Comparison of ENCODE assay signal across 17 cellular contexts in the genomic region with DNA sequence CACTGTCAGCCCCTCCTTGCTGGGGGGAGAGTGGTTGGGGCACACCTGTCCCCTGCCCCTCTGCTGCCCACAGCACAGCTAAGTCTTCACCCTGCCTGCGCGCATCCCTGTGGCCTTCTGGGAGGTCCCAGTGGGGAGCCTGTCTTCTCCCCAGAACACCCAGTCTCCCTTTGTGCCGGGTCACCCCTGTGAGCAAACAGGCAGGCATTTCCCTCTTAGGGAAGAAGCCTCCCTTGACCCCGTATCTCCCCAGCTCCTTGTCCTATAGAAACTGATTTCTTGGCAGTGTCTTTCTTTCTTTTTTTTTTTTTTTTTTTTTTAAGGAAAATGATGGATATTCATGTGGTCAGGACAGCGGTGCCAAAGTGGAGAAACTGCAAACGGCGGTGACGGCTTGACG.
DNase-seq lines count a peak whose midpoint lies in the region; ATAC-seq and TF ChIP-seq lines count a peak whose summit lies in the region.
"Had no signal": no experiment of that assay in that cellular context is flagged by ENCODE, and none has a peak within 500 bp of the region (broad histone marks: within the 10 kb centered on the region; RNA-seq: fewer than 3 reads in every experiment).

No MANE protein-coding gene starts in this region.

- no peak overlapping the region for H3K4ac ChIP-seq in neuronal stem cell (ENCODE audit: low read length)

- DNase-seq in CD14-positive monocyte (ENCODE audit: low spot score) (peak; percentile 43), EH (ENCODE audit: low read depth) (peak; percentile 14), WTC11 (ENCODE audit: low spot score) (peak; percentile 7), neuronal stem cell (ENCODE audit: low spot score) (no peak), gastrocnemius medialis (no peak), AML-193 (lab: John Stamatoyannopoulos, UW) (no peak), HAP-1 (ENCODE audit: low spot score in 2 of 2) (no peak)
- DNase-seq: DND-41; MV-4-11; NCI-H1436; NCI-H2081 treated with DMSO at 0.1 percent for 48 hours; NCI-H2227 treated with DMSO at 0.1 percent for 48 hours; NCI-H526; NK-92 treated with Interleukin-12 subunit alpha and Interleukin-12 subunit beta, amount 100 ng/mL, for 24 hours had no signal

- H2AK5ac ChIP-seq in neuronal stem cell (ENCODE audit: low read depth, low read length), result no peak overlapping the region

- no peak overlapping the region for H4K91ac ChIP-seq in neuronal stem cell (ENCODE audit: low read depth, low read length, poor library complexity)

- no peak overlapping the region for H2BK120ac ChIP-seq in neuronal stem cell (ENCODE audit: low read depth, low read length)

- H3K4me2 ChIP-seq in neuronal stem cell (ENCODE audit: insufficient read depth, low read length, poor library complexity, severe bottlenecking), result no peak overlapping the region

- H3K4me3 ChIP-seq in neuronal stem cell (ENCODE audit: low read length in 2 of 2) (no peak overlapping the region), gastrocnemius medialis (no peak overlapping the region), HAP-1 (no peak overlapping the region)

- H3K9me3 Mint-ChIP-seq in CD14-positive monocyte (peaks cover 0 to 8% (median 3%) of the 10 kb centered on the region in 7 donors), WTC11 (peaks cover 10% of the 10 kb centered on the region; the same call in 1 of the 2 replicates)
- H3K9me3 Mint-ChIP-seq: CD8-positive, alpha-beta memory T cell had no signal

- no peak overlapping the region for H2BK12ac ChIP-seq in neuronal stem cell (ENCODE audit: low read length)

- peaks cover 2% of the 10 kb centered on the region for H3K79me1 ChIP-seq in neuronal stem cell (ENCODE audit: low read depth, low read length)

- H4K8ac ChIP-seq in neuronal stem cell (ENCODE audit: low read depth, low read length), result no peak overlapping the region

- H3K4me3 Mint-ChIP-seq in CD14-positive monocyte (no peak overlapping the region), WTC11 (no peak overlapping the region)
- H3K4me3 Mint-ChIP-seq: CD8-positive, alpha-beta memory T cell had no signal

- peak overlapping the region; percentile 54 for H3K9ac ChIP-seq in neuronal stem cell (ENCODE audit: low read depth, low read length, poor library complexity)

- H2BK15ac ChIP-seq in neuronal stem cell (ENCODE audit: low read length), result no peak overlapping the region

- H3K27me3 Mint-ChIP-seq in CD14-positive monocyte (ENCODE audit: low read depth in 3 of 3) (no peaks in the 10 kb centered on the region), WTC11 (ENCODE audit: low read depth) (no peaks in the 10 kb centered on the region)
- H3K27me3 Mint-ChIP-seq: CD8-positive, alpha-beta memory T cell had no signal

- no peak overlapping the region for H3K23ac ChIP-seq in neuronal stem cell (ENCODE audit: low read depth, low read length, poor library complexity)

- POLR2A ChIA-PET in WTC11 (lab: Charles Lee), result interaction anchor here (0.6 kb wide), 1 partner anchor 98 kb away, joined by 3 read pairs; no protein-coding TSS in a partner anchor

- no peak overlapping the region for H2BK5ac ChIP-seq in neuronal stem cell (ENCODE audit: low read length)

- H3K27me3 ChIP-seq in neuronal stem cell (ENCODE audit: control insufficient read depth in 3 of 3, insufficient read depth in 3 of 3, low read depth in 1 of 3, low read length in 3 of 3) (no peaks in the 10 kb centered on the region), gastrocnemius medialis (no peaks in the 10 kb centered on the region), HAP-1 (ENCODE audit: low read depth) (no peaks in the 10 kb centered on the region)

- no CpG with 5 or more reads among the region's 9 CpGs for WGBS in neuronal stem cell (ENCODE audit: extremely low coverage in 2 of 2, insufficient read length in 2 of 2, insufficient replicate concordance in 1 of 2), 2 donors

- CTCF ChIA-PET in WTC11 (lab: Charles Lee), result interaction anchor here (0.6 kb wide), 1 partner anchor 191 kb away, joined by 3 read pairs; no protein-coding TSS in a partner anchor

- H3K9me3 ChIP-seq in neuronal stem cell (replicated peaks in 1 of 2; ENCODE audit: control insufficient read depth in 2 of 2, insufficient read depth in 1 of 2, low read depth in 1 of 2, low read length in 2 of 2) (no peaks in the 10 kb centered on the region), gastrocnemius medialis (no peaks in the 10 kb centered on the region), HAP-1 (no peaks in the 10 kb centered on the region)

- no peak overlapping the region for H3K27ac ChIP-seq in neuronal stem cell (replicated peaks; ENCODE audit: low read length)
- H3K27ac ChIP-seq in gastrocnemius medialis, result no peak overlapping the region

- peak overlapping the region in 1 of 7 donors; percentile 37 for H3K27ac Mint-ChIP-seq in CD14-positive monocyte
- no peak overlapping the region for H3K27ac Mint-ChIP-seq in WTC11
- H3K27ac Mint-ChIP-seq: CD8-positive, alpha-beta memory T cell had no signal

- no peak overlapping the region for H3K14ac ChIP-seq in neuronal stem cell (ENCODE audit: low read length)

- H3K4me1 Mint-ChIP-seq in CD14-positive monocyte, result peaks cover 2% of the 10 kb centered on the region
- H3K4me1 Mint-ChIP-seq in WTC11, result no peaks in the 10 kb centered on the region
- H3K4me1 Mint-ChIP-seq: CD8-positive, alpha-beta memory T cell had no signal

- H3K18ac ChIP-seq in neuronal stem cell (ENCODE audit: low read length), result peak overlapping the region; percentile 30

- H3K4me1 ChIP-seq in neuronal stem cell (ENCODE audit: control insufficient read depth in 2 of 2, insufficient read depth in 1 of 2, low read depth in 1 of 2, low read length in 2 of 2) (peaks cover 5 to 8% of the 10 kb centered on the region in 2 donors), gastrocnemius medialis (no peaks in the 10 kb centered on the region), HAP-1 (no peaks in the 10 kb centered on the region)

- no peak for ATAC-seq in WTC11
- no peak for ATAC-seq in gastrocnemius medialis
- ATAC-seq in HG03280 (IDR thresholded peaks at IDR 0.05; ENCODE audit: unreplicated experiment), result no peak
- ATAC-seq: SK-N-SH treated with all-trans-retinoic acid at 6 μM for 48 hours had no signal

- in situ Hi-C loops in gastrocnemius medialis (cut with MboI; ENCODE audit: low sequenced_read_pairs in 4 of 4), result no loop called here
- in situ Hi-C loops in HAP-1 (cut with MboI; ENCODE audit: low sequenced_read_pairs), result no loop called here

- H3K36me3 Mint-ChIP-seq in CD14-positive monocyte (peaks cover 17 to 40% of the 10 kb centered on the region in 2 donors), WTC11 (0 out of 2 replicates have a peak, but pooled peaks cover 2% of the 10 kb centered on the region)

- TF ChIP-seq CTCF in CD14-positive monocyte (IDR thresholded peaks at IDR 0.05), result no peak
- TF ChIP-seq CTCF in WTC11 (IDR thresholded peaks at IDR 0.05), result no peak
- TF ChIP-seq CTCF in gastrocnemius medialis (IDR thresholded peaks at IDR 0.05 in 4 of 5, conservative IDR thresholded peaks at IDR 0.05 in 1 of 5), result no peak

- no peak for TF ChIP-seq POLR2A in gastrocnemius medialis (IDR thresholded peaks at IDR 0.05)

- intact Hi-C loops in CD14-positive monocyte (cut with micrococcal nuclease), result no loop called here
- intact Hi-C loops in gastrocnemius medialis (cut with DNase I; ENCODE audit: low total_unique reads), result no loop called here

- no peaks in the 10 kb centered on the region for H3K36me3 ChIP-seq in neuronal stem cell (replicated peaks in 1 of 2; ENCODE audit: control insufficient read depth in 2 of 2, insufficient read depth in 2 of 2, low read length in 2 of 2)
- H3K36me3 ChIP-seq in gastrocnemius medialis, result no peaks in the 10 kb centered on the region
- H3K36me3 ChIP-seq in HAP-1 (replicated peaks), result no peaks in the 10 kb centered on the region

- no peak overlapping the region for H2AFZ ChIP-seq in neuronal stem cell (ENCODE audit: low read length)

TF ChIP-seq in WTC11, 78 proteins besides CTCF, POLR2A, EP300 and RAD21 (continues in another document):
- TF ChIP-seq, protein P1, sequence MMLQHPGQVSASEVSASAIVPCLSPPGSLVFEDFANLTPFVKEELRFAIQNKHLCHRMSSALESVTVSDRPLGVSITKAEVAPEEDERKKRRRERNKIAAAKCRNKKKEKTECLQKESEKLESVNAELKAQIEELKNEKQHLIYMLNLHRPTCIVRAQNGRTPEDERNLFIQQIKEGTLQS (CRISPR knock-in tag; conservative IDR thresholded peaks at IDR 0.05), result no peak
- TF ChIP-seq, protein P2, sequence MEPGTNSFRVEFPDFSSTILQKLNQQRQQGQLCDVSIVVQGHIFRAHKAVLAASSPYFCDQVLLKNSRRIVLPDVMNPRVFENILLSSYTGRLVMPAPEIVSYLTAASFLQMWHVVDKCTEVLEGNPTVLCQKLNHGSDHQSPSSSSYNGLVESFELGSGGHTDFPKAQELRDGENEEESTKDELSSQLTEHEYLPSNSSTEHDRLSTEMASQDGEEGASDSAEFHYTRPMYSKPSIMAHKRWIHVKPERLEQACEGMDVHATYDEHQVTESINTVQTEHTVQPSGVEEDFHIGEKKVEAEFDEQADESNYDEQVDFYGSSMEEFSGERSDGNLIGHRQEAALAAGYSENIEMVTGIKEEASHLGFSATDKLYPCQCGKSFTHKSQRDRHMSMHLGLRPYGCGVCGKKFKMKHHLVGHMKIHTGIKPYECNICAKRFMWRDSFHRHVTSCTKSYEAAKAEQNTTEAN (CRISPR knock-in tag; IDR thresholded peaks at IDR 0.05), result no peak
- TF ChIP-seq ZNF317 (CRISPR knock-in tag; IDR thresholded peaks at IDR 0.05; ENCODE audit: borderline replicate concordance, low read depth) (no peak), GRHL2 (CRISPR knock-in tag; IDR thresholded peaks at IDR 0.05; ENCODE audit: insufficient replicate concordance, severe bottlenecking) (no peak), RORB (CRISPR knock-in tag; IDR thresholded peaks at IDR 0.05) (no peak), TEAD4 (CRISPR knock-in tag; IDR thresholded peaks at IDR 0.05) (no peak), FOXJ3 (CRISPR knock-in tag; IDR thresholded peaks at IDR 0.05; ENCODE audit: borderline replicate concordance) (no peak), JUN (CRISPR knock-in tag; IDR thresholded peaks at IDR 0.05) (no peak), MYBL2 (CRISPR knock-in tag; IDR thresholded peaks at IDR 0.05) (no peak), JAZF1 (CRISPR knock-in tag; IDR thresholded peaks at IDR 0.05) (no peak)
- TF ChIP-seq, protein P3, sequence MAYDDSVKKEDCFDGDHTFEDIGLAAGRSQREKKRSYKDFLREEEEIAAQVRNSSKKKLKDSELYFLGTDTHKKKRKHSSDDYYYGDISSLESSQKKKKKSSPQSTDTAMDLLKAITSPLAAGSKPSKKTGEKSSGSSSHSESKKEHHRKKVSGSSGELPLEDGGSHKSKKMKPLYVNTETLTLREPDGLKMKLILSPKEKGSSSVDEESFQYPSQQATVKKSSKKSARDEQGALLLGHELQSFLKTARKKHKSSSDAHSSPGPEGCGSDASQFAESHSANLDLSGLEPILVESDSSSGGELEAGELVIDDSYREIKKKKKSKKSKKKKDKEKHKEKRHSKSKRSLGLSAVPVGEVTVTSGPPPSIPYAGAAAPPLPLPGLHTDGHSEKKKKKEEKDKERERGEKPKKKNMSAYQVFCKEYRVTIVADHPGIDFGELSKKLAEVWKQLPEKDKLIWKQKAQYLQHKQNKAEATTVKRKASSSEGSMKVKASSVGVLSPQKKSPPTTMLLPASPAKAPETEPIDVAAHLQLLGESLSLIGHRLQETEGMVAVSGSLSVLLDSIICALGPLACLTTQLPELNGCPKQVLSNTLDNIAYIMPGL (CRISPR knock-in tag; IDR thresholded peaks at IDR 0.05), result no peak

Comparison
In these comparisons a context has a peak if more than half of its experiments do, and no peak if none do; other contexts are left out.
1. DNase-seq: peak in CD14-positive monocyte (single experiment), EH (single experiment) and WTC11 (single experiment); none in neuronal stem cell (single experiment), gastrocnemius medialis (0 of 2), AML-193 (0 of 2) and HAP-1 (0 of 2).